ENCODE assay signal across 26 cellular contexts in the genomic region with DNA sequence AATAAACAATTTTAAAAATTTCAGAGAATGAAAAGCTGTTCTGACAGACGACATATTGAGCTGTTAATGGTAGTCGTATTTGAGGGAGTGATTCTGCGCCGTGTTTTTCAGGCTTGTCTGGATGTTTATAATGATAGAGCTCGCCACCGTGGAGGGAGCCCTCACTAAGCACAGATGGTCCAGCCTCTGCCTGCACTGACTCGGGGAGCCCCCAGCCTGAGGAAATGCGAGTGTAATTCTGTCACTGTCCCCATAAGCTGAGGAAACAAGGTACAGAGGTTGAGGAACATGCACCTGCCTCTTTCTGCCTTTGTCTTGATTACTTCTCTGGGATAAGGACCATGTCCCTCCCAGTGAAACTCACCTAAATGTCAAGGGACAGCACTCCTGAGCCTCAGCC. TPM values are rescaled to one million over a fixed set of nuclear protein-coding genes. Genes with fewer than 3 reads are reported as not detected.
DNase-seq lines count a peak whose midpoint lies in the region; ATAC-seq and TF ChIP-seq lines count a peak whose summit lies in the region.
"Had no signal": no experiment of that assay in that cellular context is flagged by ENCODE, and none has a peak within 500 bp of the region (broad histone marks: within the 10 kb centered on the region; RNA-seq: fewer than 3 reads in every experiment).

No MANE protein-coding gene starts in this region.

- H3K4me2 ChIP-seq in osteoblast (ENCODE audit: insufficient read depth, low read length): no peak overlapping the region
- H3K4me2 ChIP-seq: BLaER1 had no signal

- TF ChIP-seq CTCF in left ventricle myocardium inferior (IDR thresholded peaks at IDR 0.05; ENCODE audit: borderline replicate concordance): no peak
- no peak for TF ChIP-seq CTCF in osteoblast (IDR thresholded peaks at IDR 0.05; ENCODE audit: extremely low read depth, low read depth, low read length)

- no peaks in the 10 kb centered on the region for H3K79me2 ChIP-seq in osteoblast (ENCODE audit: insufficient read depth, low read length)

- DNase-seq in Right ventricle myocardium inferior (ENCODE audit: missing footprints) (peak; percentile 15), left ventricle myocardium inferior (no peak), NCI-H1694 (lab: John Stamatoyannopoulos, UW) (peak; percentile 83), osteoblast (ENCODE audit: insufficient read length, low spot score, missing footprints) (peak; percentile 75)
- no peak for DNase-seq in effector CD8-positive, alpha-beta T cell (lab: John Stamatoyannopoulos, UW)
- DNase-seq: 8988T; ACHN; BE2C; C1 segment of cervical spinal cord; CD4-positive, alpha-beta memory T cell; CD4-positive, CD25-positive, alpha-beta regulatory T cell; CD8-positive, alpha-beta memory T cell; COR-L47; DMS 273 treated with DMSO at 0.1 percent for 48 hours; DMS153; DMS53; DMS79; DND-41; EL; GDM1 had no signal

- H3K27ac ChIP-seq in left ventricle myocardium inferior (replicated peaks) (no peak overlapping the region), osteoblast (ENCODE audit: low read depth, low read length) (no peak overlapping the region)
- H3K27ac ChIP-seq: BLaER1 had no signal

- H3K4me3 ChIP-seq in left ventricle myocardium inferior (no peak overlapping the region), osteoblast (ENCODE audit: insufficient read depth, low read length) (no peak overlapping the region)
- H3K4me3 ChIP-seq: BLaER1, GM12878 had no signal

- H3K36me3 ChIP-seq in left ventricle myocardium inferior (no peaks in the 10 kb centered on the region), osteoblast (ENCODE audit: insufficient read depth, low read length) (no peaks in the 10 kb centered on the region)
- H3K36me3 ChIP-seq: BE2C, BLaER1 had no signal

- intact Hi-C loops in Right ventricle myocardium inferior (cut with DNase I): no loop called here
- intact Hi-C loops in left ventricle myocardium inferior (cut with micrococcal nuclease): no loop called here

- H3K4me1 ChIP-seq in left ventricle myocardium inferior (no peaks in the 10 kb centered on the region), osteoblast (ENCODE audit: insufficient read depth, low read length) (no peaks in the 10 kb centered on the region)

- H3K27me3 ChIP-seq in left ventricle myocardium inferior (ENCODE audit: low read depth): peaks cover 55% of the 10 kb centered on the region
- no peaks in the 10 kb centered on the region for H3K27me3 ChIP-seq in osteoblast (ENCODE audit: insufficient read depth, low read length)
- H3K27me3 ChIP-seq: BE2C, BLaER1 had no signal

- no peaks in the 10 kb centered on the region for H4K20me1 ChIP-seq in osteoblast (ENCODE audit: insufficient read depth, low read length)
- H4K20me1 ChIP-seq: BLaER1 had no signal

- H2AFZ ChIP-seq in osteoblast (ENCODE audit: low read length): no peak overlapping the region

- ATAC-seq in Right ventricle myocardium inferior (no peak), HG03342 (IDR thresholded peaks at IDR 0.05; ENCODE audit: unreplicated experiment) (no peak)
- ATAC-seq: GM12878 had no signal

- H3K9me3 ChIP-seq in left ventricle myocardium inferior (replicated peaks): peaks cover 24% of the 10 kb centered on the region
- no peaks in the 10 kb centered on the region for H3K9me3 ChIP-seq in osteoblast (ENCODE audit: low read depth, low read length)

RNA-seq across cellular contexts. Expression of a gene that starts 7.4 kb away (rescaled TPM):
- total RNA-seq in Right ventricle myocardium inferior (not detected), left ventricle myocardium inferior (not detected), osteoblast (not detected in 2 replicates)
- total RNA-seq: A673; CD8-positive, alpha-beta memory T cell; Daoy; G401; GM12878 had no signal

RNA-seq across cellular contexts. Expression of a gene that starts 19.6 kb away (rescaled TPM):
- total RNA-seq in Right ventricle myocardium inferior: 0.22 TPM
- total RNA-seq in left ventricle myocardium inferior: not detected
- not detected in 2 replicates for total RNA-seq in osteoblast
- total RNA-seq: A673; CD4-positive, alpha-beta memory T cell; CD4-positive, CD25-positive, alpha-beta regulatory T cell; CD8-positive, alpha-beta memory T cell; Daoy; G401; GM12878 had no signal

Comparison
In these comparisons a context has a peak if more than half of its experiments do, and no peak if none do; other contexts are left out.
1. DNase-seq: peak in Right ventricle myocardium inferior (single experiment), NCI-H1694 (single experiment) and osteoblast (single experiment); none in left ventricle myocardium inferior (single experiment) and effector CD8-positive, alpha-beta T cell (single experiment).